In genomic region chr10:26697163-26697921, GRCh38 we compare ENCODE assay signal across 8 cellular contexts. TPM values are rescaled to one million over a fixed set of nuclear protein-coding genes. Genes with fewer than 3 reads are reported as not detected.
DNase-seq lines count a peak whose midpoint lies in the region; ATAC-seq and TF ChIP-seq lines count a peak whose summit lies in the region.

A gene with protein sequence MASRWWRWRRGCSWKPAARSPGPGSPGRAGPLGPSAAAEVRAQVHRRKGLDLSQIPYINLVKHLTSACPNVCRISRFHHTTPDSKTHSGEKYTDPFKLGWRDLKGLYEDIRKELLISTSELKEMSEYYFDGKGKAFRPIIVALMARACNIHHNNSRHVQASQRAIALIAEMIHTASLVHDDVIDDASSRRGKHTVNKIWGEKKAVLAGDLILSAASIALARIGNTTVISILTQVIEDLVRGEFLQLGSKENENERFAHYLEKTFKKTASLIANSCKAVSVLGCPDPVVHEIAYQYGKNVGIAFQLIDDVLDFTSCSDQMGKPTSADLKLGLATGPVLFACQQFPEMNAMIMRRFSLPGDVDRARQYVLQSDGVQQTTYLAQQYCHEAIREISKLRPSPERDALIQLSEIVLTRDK (plus strand): TSS chr10:26697701. CDS start chr10:26697712, 11 bp downstream.

- no peaks in the 10 kb centered on the region for H3K9me3 Mint-ChIP-seq in central memory CD8-positive, alpha-beta T cell

- peak within 1 kb of the TSS; percentile 95 for H3K4me3 Mint-ChIP-seq in central memory CD8-positive, alpha-beta T cell

- peaks cover 32% of the 10 kb centered on the region for H3K4me1 Mint-ChIP-seq in central memory CD8-positive, alpha-beta T cell

- peaks cover 5% of the 10 kb centered on the region for H3K36me3 Mint-ChIP-seq in central memory CD8-positive, alpha-beta T cell (ENCODE audit: insufficient read depth)

- ATAC-seq in GM18502 (IDR thresholded peaks at IDR 0.05; ENCODE audit: poor library complexity, unreplicated experiment) (peak; percentile 84), HG02938 (IDR thresholded peaks at IDR 0.05; ENCODE audit: unreplicated experiment) (peak; percentile 82)
- peak; percentile 83 to 84 for ATAC-seq in activated CD4-positive, CD25-positive, alpha-beta regulatory T cell treated with anti-CD3 and anti-CD28 coated beads, Interleukin-2, amount 50 U/mL, for 24 hours
- peak; percentile 72 for ATAC-seq in central memory CD8-positive, alpha-beta T cell (replicated peaks; ENCODE audit: extremely low read depth, poor library complexity, severe bottlenecking)

- H3K27me3 ChIP-seq in kidney epithelial cell (ENCODE audit: control insufficient read depth, insufficient read depth, low read length), result no peaks in the 10 kb centered on the region

- peak within 1 kb of the TSS; percentile 71 for H3K4me3 ChIP-seq in kidney epithelial cell (ENCODE audit: low read depth, low read length)

- H3K27ac ChIP-seq in 22Rv1, result peak within 1 kb of the TSS; percentile 86

- peak within 1 kb of the TSS; percentile 88 for H3K27ac Mint-ChIP-seq in central memory CD8-positive, alpha-beta T cell (ENCODE audit: low read depth)

- peaks cover 1% of the 10 kb centered on the region for H3K36me3 ChIP-seq in kidney epithelial cell (ENCODE audit: control insufficient read depth, insufficient read depth, low read length)

- no peaks in the 10 kb centered on the region for H3K27me3 Mint-ChIP-seq in central memory CD8-positive, alpha-beta T cell

- TF ChIP-seq CTCF in 22Rv1 (IDR thresholded peaks at IDR 0.05) (no peak), kidney epithelial cell (IDR thresholded peaks at IDR 0.05; ENCODE audit: insufficient read depth, low read length, poor library complexity, severe bottlenecking) (no peak)

- peak; percentile 54 for DNase-seq in NCI-H2196 (lab: John Stamatoyannopoulos, UW; ENCODE audit: unreplicated experiment)
- peak; percentile 28 to 31 for DNase-seq in central memory CD8-positive, alpha-beta T cell (ENCODE audit: low spot score in 2 of 2)
- DNase-seq in kidney epithelial cell (ENCODE audit: low read depth), result no peak
- peak; percentile 50 to 52 for DNase-seq in stimulated activated CD4-positive, alpha-beta T cell treated with anti-CD3 and anti-CD28 coated beads, Interleukin-15, amount 100 ng/mL, for 48 hours (ENCODE audit: low read depth in 2 of 2)

RNA-seq across cellular contexts. Expression of the gene that starts here (rescaled TPM):
- total RNA-seq in kidney epithelial cell, result 6.8 and 7.9 TPM in 2 replicates
